Comparison of ENCODE assay signal across 16 cellular contexts in genomic region chr6:163459007-163459406, GRCh38. TPM values are rescaled to one million over a fixed set of nuclear protein-coding genes. Genes with fewer than 3 reads are reported as not detected.
A peak's percentile ranks its signal among the peaks of the same experiment; 100 is the strongest.
DNase-seq lines count a peak whose midpoint lies in the region; ATAC-seq and TF ChIP-seq lines count a peak whose summit lies in the region.
"Had no signal": no experiment of that assay in that cellular context is flagged by ENCODE, and none has a peak within 500 bp of the region (broad histone marks: within the 10 kb centered on the region; RNA-seq: fewer than 3 reads in every experiment).

No MANE protein-coding gene starts in this region.

- peaks cover 48% of the 10 kb centered on the region for H3K4me1 ChIP-seq in CD4-positive, CD25-positive, alpha-beta regulatory T cell (ENCODE audit: control insufficient read depth, insufficient read depth, low read length, poor library complexity, severe bottlenecking)
- H3K4me1 ChIP-seq in GM23338 (ENCODE audit: insufficient read depth) (peaks cover 12% of the 10 kb centered on the region), neural progenitor cell (peaks cover 17% of the 10 kb centered on the region)

- no peak overlapping the region for H3K9ac ChIP-seq in neural progenitor cell

- H3F3A ChIP-seq in GM23338 (replicated peaks; ENCODE audit: low read depth) (no peaks in the 10 kb centered on the region), neural progenitor cell (ENCODE audit: low read depth) (no peaks in the 10 kb centered on the region)

- H3K27me3 ChIP-seq in CD4-positive, CD25-positive, alpha-beta regulatory T cell (ENCODE audit: control insufficient read depth, insufficient read depth, low read length) = no peaks in the 10 kb centered on the region
- H3K27me3 ChIP-seq in GM23338 (ENCODE audit: insufficient read depth) (no peaks in the 10 kb centered on the region), neural progenitor cell (no peaks in the 10 kb centered on the region)
- H3K27me3 ChIP-seq: adrenal gland, ovary had no signal

- peaks cover 7% of the 10 kb centered on the region for H3K36me3 Mint-ChIP-seq in CD4-positive, CD25-positive, alpha-beta regulatory T cell
- peaks cover 4% of the 10 kb centered on the region; the same call in 1 of the 3 replicates for H3K36me3 Mint-ChIP-seq in GM23338 (ENCODE audit: low read depth)
- peaks cover 12% of the 10 kb centered on the region for H3K36me3 Mint-ChIP-seq in central memory CD8-positive, alpha-beta T cell (ENCODE audit: insufficient read depth)
- H3K36me3 Mint-ChIP-seq in neural progenitor cell = peaks cover 93% of the 10 kb centered on the region
- H3K36me3 Mint-ChIP-seq in endothelial cell (ENCODE audit: low read depth, unreplicated experiment) = peaks cover 5% of the 10 kb centered on the region

- TF ChIP-seq CTCF in GM23338 (conservative IDR thresholded peaks at IDR 0.05; ENCODE audit: low read depth in 2 of 2) (no peak), neural progenitor cell (IDR thresholded peaks at IDR 0.05) (no peak), endothelial cell (IDR thresholded peaks at IDR 0.05; ENCODE audit: unreplicated experiment) (no peak)

- no peak overlapping the region for H2AFZ ChIP-seq in GM23338
- H2AFZ ChIP-seq in neural progenitor cell (replicated peaks) = no peak overlapping the region

- H3K4me3 ChIP-seq in CD4-positive, CD25-positive, alpha-beta regulatory T cell (ENCODE audit: low read depth, low read length) = peak overlapping the region; percentile 95
- no peak overlapping the region for H3K4me3 ChIP-seq in GM23338
- H3K4me3 ChIP-seq in neural progenitor cell = no peak overlapping the region
- H3K4me3 ChIP-seq: adrenal gland, ovary had no signal

- no peak for ATAC-seq in CD4-positive, CD25-positive, alpha-beta regulatory T cell (ENCODE audit: low read depth in 2 of 2)
- ATAC-seq in GM23338 = peak; percentile 68
- ATAC-seq in central memory CD8-positive, alpha-beta T cell (replicated peaks; ENCODE audit: extremely low read depth, poor library complexity, severe bottlenecking) = no peak
- no peak for ATAC-seq in GM18907 (IDR thresholded peaks at IDR 0.05; ENCODE audit: unreplicated experiment)
- ATAC-seq: activated CD4-positive, CD25-positive, alpha-beta regulatory T cell treated with anti-CD3 and anti-CD28 coated beads, Interleukin-2, amount 50 U/mL, for 24 hours; left colon had no signal

- peaks cover 24% of the 10 kb centered on the region for H4K20me1 ChIP-seq in GM23338 (replicated peaks; ENCODE audit: insufficient read depth)
- H4K20me1 ChIP-seq in neural progenitor cell (ENCODE audit: low read depth) = peaks cover 95% of the 10 kb centered on the region

- H3K27ac Mint-ChIP-seq in CD4-positive, CD25-positive, alpha-beta regulatory T cell = peak overlapping the region; percentile 96 to 99 (median 99)
- no peak overlapping the region for H3K27ac Mint-ChIP-seq in GM23338
- peak overlapping the region; percentile 96 for H3K27ac Mint-ChIP-seq in central memory CD8-positive, alpha-beta T cell (ENCODE audit: low read depth)
- H3K27ac Mint-ChIP-seq in neural progenitor cell = no peak overlapping the region
- H3K27ac Mint-ChIP-seq in endothelial cell (ENCODE audit: unreplicated experiment) = no peak overlapping the region

- H3K9me2 ChIP-seq in GM23338 (ENCODE audit: insufficient read depth) = no peaks in the 10 kb centered on the region

- H3K4me2 ChIP-seq in GM23338 = no peak overlapping the region
- peak overlapping the region; percentile 54 for H3K4me2 ChIP-seq in neural progenitor cell

- peak overlapping the region; percentile 92 for H3K27ac ChIP-seq in CD4-positive, CD25-positive, alpha-beta regulatory T cell (ENCODE audit: insufficient read depth, low read length, poor library complexity, severe bottlenecking)
- H3K27ac ChIP-seq in GM23338 (ENCODE audit: low read depth) (no peak overlapping the region), neural progenitor cell (no peak overlapping the region)
- H3K27ac ChIP-seq: ovary had no signal

- peak overlapping the region; percentile 53 to 93 (median 84) for H3K4me3 Mint-ChIP-seq in CD4-positive, CD25-positive, alpha-beta regulatory T cell
- no peak overlapping the region for H3K4me3 Mint-ChIP-seq in GM23338
- H3K4me3 Mint-ChIP-seq in central memory CD8-positive, alpha-beta T cell = peak overlapping the region; percentile 82
- H3K4me3 Mint-ChIP-seq in neural progenitor cell = no peak overlapping the region
- H3K4me3 Mint-ChIP-seq in endothelial cell (ENCODE audit: unreplicated experiment) = no peak overlapping the region

- H3K36me3 ChIP-seq in CD4-positive, CD25-positive, alpha-beta regulatory T cell (ENCODE audit: control insufficient read depth, insufficient read depth, low read length) = peaks cover 4% of the 10 kb centered on the region
- no peaks in the 10 kb centered on the region for H3K36me3 ChIP-seq in GM23338 (ENCODE audit: insufficient read depth)
- H3K36me3 ChIP-seq in neural progenitor cell = peaks cover 4% of the 10 kb centered on the region
- H3K36me3 ChIP-seq: adrenal gland, ovary had no signal

- H3K9me3 ChIP-seq in CD4-positive, CD25-positive, alpha-beta regulatory T cell (ENCODE audit: control insufficient read depth in 2 of 2, low read length in 2 of 2) = no peaks in the 10 kb centered on the region
- no peaks in the 10 kb centered on the region for H3K9me3 ChIP-seq in neural progenitor cell (ENCODE audit: low read depth)
- H3K9me3 ChIP-seq: adrenal gland, ovary had no signal

- H3K79me2 ChIP-seq in GM23338 (replicated peaks; ENCODE audit: insufficient read depth) (peaks cover 100% of the 10 kb centered on the region), neural progenitor cell (ENCODE audit: low read depth) (peaks cover 100% of the 10 kb centered on the region)

- no peaks in the 10 kb centered on the region for H3K9me3 Mint-ChIP-seq in CD4-positive, CD25-positive, alpha-beta regulatory T cell
- no peaks in the 10 kb centered on the region for H3K9me3 Mint-ChIP-seq in GM23338
- H3K9me3 Mint-ChIP-seq in central memory CD8-positive, alpha-beta T cell = no peaks in the 10 kb centered on the region
- H3K9me3 Mint-ChIP-seq in neural progenitor cell = peaks cover 83% of the 10 kb centered on the region
- H3K9me3 Mint-ChIP-seq in endothelial cell (ENCODE audit: unreplicated experiment) = no peaks in the 10 kb centered on the region

- H3K4me1 Mint-ChIP-seq in CD4-positive, CD25-positive, alpha-beta regulatory T cell = peaks cover 45 to 83% (median 66%) of the 10 kb centered on the region in 4 donors
- H3K4me1 Mint-ChIP-seq in GM23338 (peaks cover 41% of the 10 kb centered on the region), neural progenitor cell (no peaks in the 10 kb centered on the region), endothelial cell (ENCODE audit: unreplicated experiment) (peaks cover 32% of the 10 kb centered on the region)
- peaks cover 69% of the 10 kb centered on the region for H3K4me1 Mint-ChIP-seq in central memory CD8-positive, alpha-beta T cell

- DNase-seq in CD4-positive, CD25-positive, alpha-beta regulatory T cell = no peak
- DNase-seq in GM23338 (ENCODE audit: low spot score) (peak; percentile 19), neural progenitor cell (ENCODE audit: low spot score) (no peak), SW 1271 (lab: John Stamatoyannopoulos, UW) (no peak), endothelial cell (ENCODE audit: low spot score) (no peak)
- no peak for DNase-seq in central memory CD8-positive, alpha-beta T cell (ENCODE audit: low spot score in 2 of 2)
- DNase-seq: adrenal gland; effector CD8-positive, alpha-beta T cell; left colon; NCI-H146; NCI-H82; ovary; SIG-M5; stimulated activated CD4-positive, alpha-beta T cell treated with anti-CD3 and anti-CD28 coated beads, Interleukin-4, amount 100 ng/mL, for 1 hour had no signal

- H3K27me3 Mint-ChIP-seq in CD4-positive, CD25-positive, alpha-beta regulatory T cell = no peaks in the 10 kb centered on the region
- peaks cover 2% of the 10 kb centered on the region for H3K27me3 Mint-ChIP-seq in GM23338 (ENCODE audit: insufficient read depth, low read depth, poor library complexity)
- H3K27me3 Mint-ChIP-seq in central memory CD8-positive, alpha-beta T cell = no peaks in the 10 kb centered on the region
- H3K27me3 Mint-ChIP-seq in neural progenitor cell (ENCODE audit: insufficient read depth, low read depth) = peaks cover 2% of the 10 kb centered on the region
- H3K27me3 Mint-ChIP-seq in endothelial cell (ENCODE audit: unreplicated experiment) = no peaks in the 10 kb centered on the region

RNA-seq across cellular contexts. Expression of gene QKI, which starts 44.5 kb away (rescaled TPM):
- 89.7 TPM for total RNA-seq in CD4-positive, CD25-positive, alpha-beta regulatory T cell
- 10 to 100 TPM; 10.0 to 22.2 (median 13.7) TPM for polyA plus RNA-seq in CD4-positive, CD25-positive, alpha-beta regulatory T cell
- total RNA-seq in GM23338 (2014; rRNA removed; shearing (Covaris generic)) = 150 and 159 TPM in 2 replicates
- polyA plus RNA-seq in GM23338 (2016; fragmentation: Nextera tagmentation; extraction: Ambion mirVana) = 53.7 and 60.8 TPM in 2 replicates
- 212 and 216 TPM in 2 replicates for total RNA-seq in neural progenitor cell (ENCODE audit: low replicate concordance)
- 326 TPM for total RNA-seq in endothelial cell (ENCODE audit: unreplicated experiment)

Comparison
In these comparisons a context has a peak if more than half of its experiments do, and no peak if none do; other contexts are left out.
1. H3K27ac Mint-ChIP-seq: peak in CD4-positive, CD25-positive, alpha-beta regulatory T cell (3 of 3) and central memory CD8-positive, alpha-beta T cell (single experiment); none in GM23338 (single experiment), neural progenitor cell (single experiment) and endothelial cell (single experiment).
2. H3K4me3 Mint-ChIP-seq: peak in CD4-positive, CD25-positive, alpha-beta regulatory T cell (4 of 4) and central memory CD8-positive, alpha-beta T cell (single experiment); none in GM23338 (single experiment), neural progenitor cell (single experiment) and endothelial cell (single experiment).